8 cellular contexts compared by ENCODE assay signal in the genomic region with DNA sequence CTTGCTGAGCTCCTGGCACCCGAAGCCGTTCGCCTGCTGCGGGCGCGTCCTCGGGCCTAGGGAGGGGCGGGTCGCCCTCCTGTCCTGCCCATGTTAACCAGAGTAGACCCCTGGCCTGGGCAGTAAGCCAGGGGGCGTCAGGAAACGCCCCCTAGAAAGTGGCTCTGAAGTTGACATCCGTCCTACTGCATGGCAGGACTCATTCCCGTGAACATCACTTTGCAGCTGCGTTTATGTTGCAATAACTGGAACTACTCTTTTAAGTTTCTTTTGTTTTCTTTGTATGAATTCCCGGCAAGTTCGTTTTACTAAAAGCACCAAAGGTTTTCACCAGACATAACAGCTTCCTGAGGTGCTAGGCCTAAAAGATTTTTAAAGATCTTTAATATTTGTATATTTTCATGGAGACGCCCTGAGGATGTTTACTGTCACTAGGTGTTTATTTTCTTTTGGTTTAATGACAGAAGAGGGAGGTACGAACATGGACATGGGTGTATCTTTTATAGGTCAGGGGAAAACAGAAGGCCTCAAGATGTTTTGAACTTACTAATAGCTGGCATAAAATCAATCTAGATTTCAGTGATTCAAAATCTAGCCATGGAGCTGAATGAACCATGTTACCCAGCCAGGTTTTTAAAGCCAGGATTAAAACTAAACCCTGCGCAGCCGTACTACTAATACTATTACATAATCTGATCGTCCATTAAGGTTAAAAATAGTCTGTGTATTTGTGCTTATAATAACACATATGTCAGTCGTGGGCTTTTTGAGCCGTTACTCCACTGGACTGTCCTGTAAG. TPM values are rescaled to one million over a fixed set of nuclear protein-coding genes. Genes with fewer than 3 reads are reported as not detected.
DNase-seq lines count a peak whose midpoint lies in the region; ATAC-seq and TF ChIP-seq lines count a peak whose summit lies in the region.

No MANE protein-coding gene starts in this region.

- TF ChIP-seq CTCF in Calu3 (IDR thresholded peaks at IDR 0.05; ENCODE audit: unreplicated experiment) = no peak
- TF ChIP-seq CTCF in fibroblast of lung (conservative IDR thresholded peaks at IDR 0.05 in 1 of 2, IDR thresholded peaks at IDR 0.05 in 1 of 2; ENCODE audit: low read depth in 1 of 2, low read length in 2 of 2) = no peak
- TF ChIP-seq CTCF in neural cell (IDR thresholded peaks at IDR 0.05; ENCODE audit: poor library complexity, severe bottlenecking) = no peak

- H3K4me3 Mint-ChIP-seq in Calu3 (ENCODE audit: low read depth, unreplicated experiment) (peak overlapping the region; percentile 97), T-cell (peak overlapping the region; percentile 87 to 93 (median 91))

- H3K9me3 Mint-ChIP-seq in Calu3 (ENCODE audit: low read depth, unreplicated experiment) = no peaks in the 10 kb centered on the region
- H3K9me3 Mint-ChIP-seq in T-cell = no peaks in the 10 kb centered on the region

- TSS peak; percentile 72 for BruUV-seq in Calu3 (replicated peaks; lab: Mats Ljungman, UMichigan)

- POLR2A ChIA-PET in T-cell (lab: Charles Lee) = no interaction called here

- no peaks in the 10 kb centered on the region for H3F3A ChIP-seq in neural cell (ENCODE audit: insufficient read depth, low read length, poor library complexity, severe bottlenecking)

- H3K79me2 ChIP-seq in fibroblast of lung (ENCODE audit: control insufficient read depth, insufficient read depth, low read length) (peaks cover 32% of the 10 kb centered on the region), neural cell (replicated peaks; ENCODE audit: insufficient read depth, low read length) (peaks cover 15% of the 10 kb centered on the region)

- H3K9me3 ChIP-seq in fibroblast of lung (ENCODE audit: control insufficient read depth, insufficient read depth, low read depth, low read length) (no peaks in the 10 kb centered on the region), neural cell (ENCODE audit: low read length) (no peaks in the 10 kb centered on the region)

- H3K9me2 ChIP-seq in neural cell (ENCODE audit: insufficient read depth, low read length) = no peaks in the 10 kb centered on the region

- H3K4me1 ChIP-seq in fibroblast of lung (ENCODE audit: control insufficient read depth, extremely low read depth, insufficient read depth, low read length) = peaks cover 5% of the 10 kb centered on the region

- TF ChIP-seq RAD21 in neural cell (conservative IDR thresholded peaks at IDR 0.05) = no peak

- H3K36me3 ChIP-seq in fibroblast of lung (ENCODE audit: control insufficient read depth, insufficient read depth, low read length) (no peaks in the 10 kb centered on the region), neural cell (ENCODE audit: insufficient read depth, low read length) (no peaks in the 10 kb centered on the region)

- H2AFZ ChIP-seq in fibroblast of lung (ENCODE audit: low read length) (peak overlapping the region; percentile 94), neural cell (ENCODE audit: low read depth, low read length) (peak overlapping the region; percentile 75)

- H3K4me2 ChIP-seq in fibroblast of lung (ENCODE audit: extremely low read depth, insufficient read depth, low read length) (peak overlapping the region; percentile 92), neural cell (ENCODE audit: low read length) (peak overlapping the region; percentile 90)

- CTCF ChIA-PET in Calu3 (lab: Charles Lee) = interaction anchor here (0.6 to 1.3 kb wide), 2 partner anchors 124 to 310 kb away, joined by 3 read pairs; no protein-coding TSS in a partner anchor
- CTCF ChIA-PET in T-cell (lab: Charles Lee) = interaction anchor here in 1 of 2 donors (0.9 kb wide), 1 partner anchor 65 kb away, joined by 3 read pairs; no protein-coding TSS in a partner anchor

- H3K4me1 Mint-ChIP-seq in Calu3 (ENCODE audit: low read depth, unreplicated experiment) (peaks cover 24% of the 10 kb centered on the region), T-cell (peaks cover 28 to 36% (median 29%) of the 10 kb centered on the region in 3 donors)

- no peaks in the 10 kb centered on the region for H3K27me3 ChIP-seq in fibroblast of lung (ENCODE audit: control insufficient read depth, insufficient read depth, low read length)
- H3K27me3 ChIP-seq in neural cell (ENCODE audit: insufficient read depth, low read depth, low read length) = no peaks in the 10 kb centered on the region

- intact Hi-C loops in Calu3 (cut with micrococcal nuclease; ENCODE audit: unreplicated experiment) = loop anchor here (2.0 kb wide), 1 partner anchor 15 kb away; no protein-coding TSS in a partner anchor

- DNase-seq in Calu3 = no peak
- no peak for DNase-seq in T-cell
- peak; percentile 44 to 64 for DNase-seq in fibroblast of lung (ENCODE audit: low read depth in 2 of 2)
- DNase-seq in NCI-H1048 (lab: John Stamatoyannopoulos, UW) = no peak
- DNase-seq in ACHN = no peak

- TF ChIP-seq EP300 in neural cell (conservative IDR thresholded peaks at IDR 0.05; ENCODE audit: poor library complexity, severe bottlenecking) = no peak

- peak overlapping the region; percentile 80 for H3K27ac Mint-ChIP-seq in Calu3 (ENCODE audit: unreplicated experiment)
- H3K27ac Mint-ChIP-seq in T-cell = peak overlapping the region; percentile 90 to 94

- peak overlapping the region; percentile 94 for H3K27ac ChIP-seq in fibroblast of lung (ENCODE audit: insufficient read depth, low read length)
- H3K27ac ChIP-seq in neural cell (ENCODE audit: low read length) = peak overlapping the region; percentile 78

- H3K9ac ChIP-seq in fibroblast of lung (ENCODE audit: insufficient read depth, low read length) = peak overlapping the region; percentile 86
- H3K9ac ChIP-seq in neural cell (ENCODE audit: low read length) = peak overlapping the region; percentile 87

- ATAC-seq in HG03095 (IDR thresholded peaks at IDR 0.05; ENCODE audit: unreplicated experiment) (peak; percentile 25), T-cell (replicated peaks in 1 of 4) (no peak), HG02840 (IDR thresholded peaks at IDR 0.05; ENCODE audit: low FRiP score, unreplicated experiment) (no peak)

- H3K4me3 ChIP-seq in fibroblast of lung (replicated peaks in 1 of 4; ENCODE audit: control extremely low read depth in 1 of 4, insufficient read depth in 1 of 4, low read depth in 3 of 4, low read length in 4 of 4) = peak overlapping the region; percentile 81 to 95 (median 86)
- H3K4me3 ChIP-seq in neural cell (ENCODE audit: low read length) = peak overlapping the region; percentile 98

- in situ Hi-C loops in ACHN (cut with HindIII; ENCODE audit: low pct_ligation_motif_present, low pct_unique_long_range_greater_than_20kb, low sequenced_read_pairs) = no loop called here

- H4K20me1 ChIP-seq in fibroblast of lung (ENCODE audit: control insufficient read depth, extremely low read depth, insufficient read depth, low read length) = no peaks in the 10 kb centered on the region
- H4K20me1 ChIP-seq in neural cell (ENCODE audit: insufficient read depth) = no peaks in the 10 kb centered on the region

- H3K27me3 Mint-ChIP-seq in Calu3 (ENCODE audit: unreplicated experiment) (no peaks in the 10 kb centered on the region), T-cell (no peaks in the 10 kb centered on the region)

- peaks cover 25% of the 10 kb centered on the region for H3K36me3 Mint-ChIP-seq in Calu3 (ENCODE audit: insufficient read depth, unreplicated experiment)
- peaks cover 2% of the 10 kb centered on the region for H3K36me3 Mint-ChIP-seq in T-cell

TF ChIP-seq in neural cell, 6 proteins besides CTCF, POLR2A, EP300 and RAD21:
- TF ChIP-seq MXI1 (conservative IDR thresholded peaks at IDR 0.05; ENCODE audit: poor library complexity, severe bottlenecking) (no peak), SMC3 (conservative IDR thresholded peaks at IDR 0.05; ENCODE audit: poor library complexity) (no peak), EZH2 (IDR thresholded peaks at IDR 0.05; ENCODE audit: borderline replicate concordance, insufficient read depth, low read length, poor library complexity, severe bottlenecking) (no peak), POLR2AphosphoS5 (IDR thresholded peaks at IDR 0.05) (no peak), TAF1 (IDR thresholded peaks at IDR 0.05; ENCODE audit: low read depth) (no peak)
- TF ChIP-seq, protein P1, sequence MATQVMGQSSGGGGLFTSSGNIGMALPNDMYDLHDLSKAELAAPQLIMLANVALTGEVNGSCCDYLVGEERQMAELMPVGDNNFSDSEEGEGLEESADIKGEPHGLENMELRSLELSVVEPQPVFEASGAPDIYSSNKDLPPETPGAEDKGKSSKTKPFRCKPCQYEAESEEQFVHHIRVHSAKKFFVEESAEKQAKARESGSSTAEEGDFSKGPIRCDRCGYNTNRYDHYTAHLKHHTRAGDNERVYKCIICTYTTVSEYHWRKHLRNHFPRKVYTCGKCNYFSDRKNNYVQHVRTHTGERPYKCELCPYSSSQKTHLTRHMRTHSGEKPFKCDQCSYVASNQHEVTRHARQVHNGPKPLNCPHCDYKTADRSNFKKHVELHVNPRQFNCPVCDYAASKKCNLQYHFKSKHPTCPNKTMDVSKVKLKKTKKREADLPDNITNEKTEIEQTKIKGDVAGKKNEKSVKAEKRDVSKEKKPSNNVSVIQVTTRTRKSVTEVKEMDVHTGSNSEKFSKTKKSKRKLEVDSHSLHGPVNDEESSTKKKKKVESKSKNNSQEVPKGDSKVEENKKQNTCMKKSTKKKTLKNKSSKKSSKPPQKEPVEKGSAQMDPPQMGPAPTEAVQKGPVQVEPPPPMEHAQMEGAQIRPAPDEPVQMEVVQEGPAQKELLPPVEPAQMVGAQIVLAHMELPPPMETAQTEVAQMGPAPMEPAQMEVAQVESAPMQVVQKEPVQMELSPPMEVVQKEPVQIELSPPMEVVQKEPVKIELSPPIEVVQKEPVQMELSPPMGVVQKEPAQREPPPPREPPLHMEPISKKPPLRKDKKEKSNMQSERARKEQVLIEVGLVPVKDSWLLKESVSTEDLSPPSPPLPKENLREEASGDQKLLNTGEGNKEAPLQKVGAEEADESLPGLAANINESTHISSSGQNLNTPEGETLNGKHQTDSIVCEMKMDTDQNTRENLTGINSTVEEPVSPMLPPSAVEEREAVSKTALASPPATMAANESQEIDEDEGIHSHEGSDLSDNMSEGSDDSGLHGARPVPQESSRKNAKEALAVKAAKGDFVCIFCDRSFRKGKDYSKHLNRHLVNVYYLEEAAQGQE (IDR thresholded peaks at IDR 0.05; ENCODE audit: borderline replicate concordance) = no peak
TF ChIP-seq in neural cell: peak in this region for 0.

RNA-seq across cellular contexts. Expression of gene C15orf61, which starts 1.0 kb away (rescaled TPM):
- total RNA-seq in Calu3 (2022) (6.6 and 7.3 TPM in 2 replicates), T-cell (1 to 10 TPM; 8.2 to 9.3 (median 8.9) TPM), fibroblast of lung (4.6 and 7.4 TPM in 2 replicates)
- polyA plus RNA-seq in fibroblast of lung (2.2 and 2.5 TPM in 2 replicates), neural cell (20.6 and 31.3 TPM in 2 replicates)
- 2.4 and 3.3 TPM in 2 replicates for polyA plus RNA-seq in fibroblast of lung (2012)
- polyA minus RNA-seq in fibroblast of lung (ENCODE audit: low replicate concordance) (2.9 and 3.8 TPM in 2 replicates), neural cell (55.3 and 64.0 TPM in 2 replicates)

RNA-seq across cellular contexts. Expression of gene MAP2K5, which starts 20.5 kb away (rescaled TPM):
- total RNA-seq in Calu3 (2022) (19.1 and 22.2 TPM in 2 replicates), T-cell (10 to 100 TPM; 24.5 to 35.5 (median 28.5) TPM), fibroblast of lung (6.9 and 10.2 TPM in 2 replicates)
- polyA plus RNA-seq in fibroblast of lung (5.7 TPM in 2 replicates), neural cell (12.1 and 20.1 TPM in 2 replicates)
- 10.4 and 12.4 TPM in 2 replicates for polyA plus RNA-seq in fibroblast of lung (2012)
- polyA minus RNA-seq in fibroblast of lung (ENCODE audit: low replicate concordance) (5.6 and 7.1 TPM in 2 replicates), neural cell (24.6 and 29.2 TPM in 2 replicates)

Comparison
In these comparisons a context has a peak if more than half of its experiments do, and no peak if none do; other contexts are left out.
1. DNase-seq: peak in fibroblast of lung (2 of 2); none in Calu3 (single experiment), T-cell (0 of 34), NCI-H1048 (single experiment) and ACHN (single experiment).